ENCODE assay signal across 8 cellular contexts in the genomic region with DNA sequence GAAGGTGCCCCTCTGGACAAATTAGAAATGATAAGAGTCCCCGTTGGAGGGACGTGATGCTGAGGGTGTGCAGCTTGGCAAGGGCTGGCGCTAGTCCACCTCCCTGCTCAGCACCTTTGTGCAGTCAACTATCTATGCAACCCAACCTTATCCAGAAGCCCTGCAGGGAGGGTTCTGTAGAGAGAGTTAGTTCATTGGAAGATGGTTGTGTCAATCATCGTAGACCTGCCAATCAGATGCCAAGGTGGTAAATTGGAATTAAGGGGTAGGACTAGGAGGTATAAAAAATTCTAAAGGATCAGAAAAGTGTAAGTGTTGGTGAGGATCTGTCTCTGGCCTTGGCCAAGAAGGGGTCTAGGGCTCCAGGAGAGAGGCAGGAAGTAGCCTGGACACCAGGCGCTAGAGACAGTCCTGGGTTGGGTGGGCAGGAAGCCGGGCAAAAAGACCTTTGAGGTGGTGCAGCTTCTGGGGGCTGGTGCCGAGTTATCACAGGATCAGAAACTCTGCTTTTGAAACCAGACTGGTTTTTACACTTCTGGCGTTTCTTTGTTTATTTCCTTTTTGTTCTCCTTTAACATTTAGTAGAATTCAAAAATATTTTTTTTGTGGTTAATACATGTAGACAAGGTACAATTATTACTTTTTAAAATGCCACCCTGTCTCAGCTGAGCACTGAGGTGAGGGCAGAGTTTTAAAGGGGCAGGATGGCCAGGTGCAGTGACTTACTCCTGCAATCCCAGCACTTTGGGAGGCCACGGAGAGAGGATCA. TPM values are rescaled to one million over a fixed set of nuclear protein-coding genes. Genes with fewer than 3 reads are reported as not detected.
DNase-seq lines count a peak whose midpoint lies in the region; ATAC-seq, FAIRE-seq and TF ChIP-seq lines count a peak whose summit lies in the region.

No MANE protein-coding gene starts in this region.

- H3K4me1 Mint-ChIP-seq in naive B cell, result peaks cover 14 to 22% (median 14%) of the 10 kb centered on the region in 3 donors

- ATAC-seq in naive B cell (ENCODE audit: low read depth in 2 of 2) (peak; percentile 52 to 55), GM18861 (IDR thresholded peaks at IDR 0.05; ENCODE audit: unreplicated experiment) (no peak)

- no peak overlapping the region for H3K4me3 ChIP-seq in epithelial cell of esophagus (ENCODE audit: low read length)

- H3K36me3 Mint-ChIP-seq in naive B cell, result peaks cover 0 to 5% of the 10 kb centered on the region in 2 donors

- peak overlapping the region in 3 of 6 donors; percentile 3 to 82 (median 57) for H3K27ac Mint-ChIP-seq in naive B cell

- no peak for TF ChIP-seq CTCF in epithelial cell of esophagus (IDR thresholded peaks at IDR 0.05; ENCODE audit: insufficient read depth, low read depth, low read length, missing control alignments)

- no peaks in the 10 kb centered on the region for H3K9me3 Mint-ChIP-seq in naive B cell

- H3K27me3 Mint-ChIP-seq in naive B cell, result peaks cover 0 to 10% (median 7%) of the 10 kb centered on the region in 3 donors

- H3K4me3 Mint-ChIP-seq in naive B cell, result no peak overlapping the region

- FAIRE-seq in TTC549 (lab: Jason Lieb, UNC), result peak; percentile 25

- DNase-seq in CMK (ENCODE audit: low read depth), result peak; percentile 91
- peak; percentile 35 for DNase-seq in HCEC 1CT
- peak; percentile 86 for DNase-seq in epithelial cell of esophagus (ENCODE audit: low read depth)
- peak; percentile 37 for DNase-seq in naive B cell
- no peak for DNase-seq in NCI-H187 (lab: John Stamatoyannopoulos, UW)
- no peak for DNase-seq in NCI-H1105 treated with DMSO at 0.1 percent for 48 hours (lab: John Stamatoyannopoulos, UW)

RNA-seq across cellular contexts. Expression of a gene that starts 1.6 kb away (rescaled TPM):
- polyA plus RNA-seq in naive B cell (ENCODE audit: low read depth in 6 of 6), result 1 to 10 TPM in 5 of 6 donors, not detected in 1; 1.1 to 2.0 (median 1.5) TPM

RNA-seq across cellular contexts. Expression of a gene that starts 25.9 kb away (rescaled TPM):
- under 1 TPM in 5 of 6 donors, not detected in 1; 0.08 to 0.63 (median 0.45) TPM for polyA plus RNA-seq in naive B cell (ENCODE audit: low read depth in 6 of 6)

RNA-seq across cellular contexts. Expression of a gene that starts 36.7 kb away (rescaled TPM):
- polyA plus RNA-seq in naive B cell (ENCODE audit: low read depth in 6 of 6), result 1 to 10 TPM in 4 of 6 donors, under 1 TPM in 2; 0.73 to 1.8 (median 1.2) TPM

RNA-seq across cellular contexts. Expression of a gene that starts 57.7 kb away (rescaled TPM):
- polyA plus RNA-seq in naive B cell (ENCODE audit: low read depth in 6 of 6), result 100 to 1,000 TPM; 671 to 842 (median 780) TPM

Comparison
In these comparisons a context has a peak if more than half of its experiments do, and no peak if none do; other contexts are left out.
1. DNase-seq: peak in CMK (single experiment), HCEC 1CT (single experiment), epithelial cell of esophagus (single experiment) and naive B cell (single experiment); none in NCI-H187 (0 of 2) and NCI-H1105 treated with DMSO at 0.1 percent for 48 hours (single experiment).